Comparison of ENCODE assay signal across 9 cellular contexts in the genomic region with DNA sequence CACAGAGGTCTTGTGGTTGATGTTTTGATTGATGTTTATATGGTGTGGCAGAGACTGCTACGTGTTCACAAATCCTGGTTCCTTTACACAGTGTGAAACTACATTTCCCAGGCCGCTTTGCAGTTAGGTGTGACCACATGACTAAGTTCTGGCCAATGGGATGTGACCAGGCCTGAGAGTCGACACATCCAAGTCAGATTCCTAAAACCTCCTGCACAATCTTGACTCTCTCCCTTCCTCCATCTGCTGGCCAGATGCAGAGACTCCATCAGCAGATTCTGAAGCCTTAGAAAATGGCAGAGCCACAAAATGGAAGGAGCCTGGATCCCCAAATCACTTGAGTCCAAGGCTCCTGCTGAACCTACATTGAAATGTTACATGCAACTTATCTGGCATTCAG. TPM values are rescaled to one million over a fixed set of nuclear protein-coding genes. Genes with fewer than 3 reads are reported as not detected.
DNase-seq lines count a peak whose midpoint lies in the region; ATAC-seq and TF ChIP-seq lines count a peak whose summit lies in the region.
"Had no signal": no experiment of that assay in that cellular context is flagged by ENCODE, and none has a peak within 500 bp of the region (broad histone marks: within the 10 kb centered on the region; RNA-seq: fewer than 3 reads in every experiment).

No MANE protein-coding gene starts in this region.

- no peaks in the 10 kb centered on the region for H3K4me1 ChIP-seq in effector memory CD4-positive, alpha-beta T cell (ENCODE audit: control insufficient read depth, insufficient read depth, low read length, poor library complexity, severe bottlenecking)

- H3K27ac ChIP-seq in effector memory CD4-positive, alpha-beta T cell (ENCODE audit: insufficient read depth, low read length, poor library complexity, severe bottlenecking) = no peak overlapping the region
- H3K27ac ChIP-seq: C4-2B had no signal

- DNase-seq in SIG-M5 treated with dmso at 0.1 percent for 504 hours (lab: John Stamatoyannopoulos, UW; ENCODE audit: unreplicated experiment) (peak; percentile 37), SIG-M5 (lab: John Stamatoyannopoulos, UW) (no peak), NCI-H460 (ENCODE audit: extremely low read depth, low read depth) (peak; percentile 62), epithelial cell of esophagus (ENCODE audit: low read depth) (peak; percentile 72), pons (ENCODE audit: low spot score) (peak; percentile 36), GM20000 (ENCODE audit: low spot score) (no peak)
- DNase-seq in effector memory CD4-positive, alpha-beta T cell = no peak

- peak; percentile 38 for TF ChIP-seq CTCF in epithelial cell of esophagus (IDR thresholded peaks at IDR 0.05; ENCODE audit: insufficient read depth, low read depth, low read length, missing control alignments)
- no peak for TF ChIP-seq CTCF in GM20000 (IDR thresholded peaks at IDR 0.05; ENCODE audit: extremely low read depth, missing control alignments)

- no peaks in the 10 kb centered on the region for H3K36me3 ChIP-seq in effector memory CD4-positive, alpha-beta T cell (ENCODE audit: control insufficient read depth, insufficient read depth, low read length)

- no peak overlapping the region for H3K4me3 ChIP-seq in epithelial cell of esophagus (ENCODE audit: low read length)
- H3K4me3 ChIP-seq in effector memory CD4-positive, alpha-beta T cell (ENCODE audit: insufficient read depth, low read depth, low read length, poor library complexity, severe bottlenecking) = no peak overlapping the region

- no peaks in the 10 kb centered on the region for H3K9me3 ChIP-seq in effector memory CD4-positive, alpha-beta T cell (ENCODE audit: control insufficient read depth, low read length)

- ATAC-seq in GM18498 (IDR thresholded peaks at IDR 0.05; ENCODE audit: unreplicated experiment) = no peak

- no peaks in the 10 kb centered on the region for H3K27me3 ChIP-seq in effector memory CD4-positive, alpha-beta T cell (replicated peaks; ENCODE audit: control insufficient read depth, insufficient read depth, low read length, poor library complexity, severe bottlenecking)

RNA-seq across cellular contexts. Expression of a gene that starts 12.6 kb away (rescaled TPM):
- not detected in 2 replicates for total RNA-seq in NCI-H460 (2014; rRNA removed; shearing (Covaris generic))
- not detected in 2 replicates for polyA plus RNA-seq in NCI-H460 (2014; cell fraction: nucleus; rRNA removed)

RNA-seq across cellular contexts. Expression of a gene that starts 14.4 kb away (rescaled TPM):
- total RNA-seq in NCI-H460 (2014; rRNA removed; shearing (Covaris generic)) = 13.7 and 13.8 TPM in 2 replicates
- 11.7 and 12.9 TPM in 2 replicates for polyA plus RNA-seq in NCI-H460 (2014; cell fraction: nucleus; rRNA removed)

RNA-seq across cellular contexts. Expression of a gene that starts 15.8 kb away (rescaled TPM):
- total RNA-seq in NCI-H460 (2014; rRNA removed; shearing (Covaris generic)) = not detected in 2 replicates
- not detected in 2 replicates for polyA plus RNA-seq in NCI-H460 (2014; cell fraction: nucleus; rRNA removed)

RNA-seq across cellular contexts. Expression of a gene that starts 22.8 kb away (rescaled TPM):
- total RNA-seq in NCI-H460 (2014; rRNA removed; shearing (Covaris generic)) = 0.30 and 0.43 TPM in 2 replicates
- 0.42 and 0.93 TPM in 2 replicates for polyA plus RNA-seq in NCI-H460 (2014; cell fraction: nucleus; rRNA removed)

RNA-seq across cellular contexts. Expression of a gene that starts 40.2 kb away (rescaled TPM):
- total RNA-seq in NCI-H460 (2014; rRNA removed; shearing (Covaris generic)) = not detected in 2 replicates
- polyA plus RNA-seq in NCI-H460 (2014; cell fraction: nucleus; rRNA removed) = not detected in 2 replicates

Comparison
In these comparisons a context has a peak if more than half of its experiments do, and no peak if none do; other contexts are left out.
1. DNase-seq: peak in SIG-M5 treated with dmso at 0.1 percent for 504 hours (single experiment), NCI-H460 (single experiment), epithelial cell of esophagus (single experiment) and pons (single experiment); none in SIG-M5 (single experiment), effector memory CD4-positive, alpha-beta T cell (0 of 3) and GM20000 (single experiment).